2 cellular contexts compared by ENCODE assay signal in genomic region chr2:43839776-43840564, GRCh38.
A peak's percentile ranks its signal among the peaks of the same experiment; 100 is the strongest.
TF ChIP-seq lines count a peak whose summit lies in the region.

No MANE protein-coding gene starts in this region.

TF ChIP-seq in GM23338, 12 proteins besides CTCF, POLR2A, EP300 and RAD21:
- TF ChIP-seq JUNB (IDR thresholded peaks at IDR 0.05; ENCODE audit: unreplicated experiment) (no peak), EZH2phosphoT487 (IDR thresholded peaks at IDR 0.05; ENCODE audit: unreplicated experiment) (no peak), ZNF331 (CRISPR knock-in tag; IDR thresholded peaks at IDR 0.05; ENCODE audit: low read depth) (no peak)
TF ChIP-seq in GM23338: peak in this region for 0.

TF ChIP-seq in HepG2, 621 proteins besides CTCF, POLR2A, EP300 and RAD21 (continues in another document):
- 0 out of 2 replicates have a peak, but pooled peaks have one; percentile 18 for TF ChIP-seq ZNF746 (CRISPR knock-in tag; IDR thresholded peaks at IDR 0.05)
- TF ChIP-seq IRX3 (CRISPR knock-in tag; IDR thresholded peaks at IDR 0.05; ENCODE audit: borderline replicate concordance, low read depth) = no peak
- TF ChIP-seq LBX2 (CRISPR knock-in tag; IDR thresholded peaks at IDR 0.05; ENCODE audit: borderline replicate concordance) = no peak
- no peak for TF ChIP-seq HDAC6 (IDR thresholded peaks at IDR 0.05; ENCODE audit: low read depth, low read length)
- peak; percentile 58; the same call in 1 of the 2 replicates for TF ChIP-seq ZNF274 (CRISPR knock-in tag; IDR thresholded peaks at IDR 0.05)
- peak; percentile 32; the same call in 1 of the 2 replicates for TF ChIP-seq ZNF33B (CRISPR knock-in tag; IDR thresholded peaks at IDR 0.05)
- no peak for TF ChIP-seq PCBP2 (optimal IDR thresholded peaks at IDR 0.05; ENCODE audit: low read depth, low read length, poor library complexity, severe bottlenecking)
- TF ChIP-seq ZNF407 (CRISPR knock-in tag; IDR thresholded peaks at IDR 0.05; ENCODE audit: not compliant biosample characterization) = no peak
- no peak for TF ChIP-seq MXD3 (CRISPR knock-in tag; IDR thresholded peaks at IDR 0.05)
- no peak for TF ChIP-seq BRCA1 (CRISPR knock-in tag; IDR thresholded peaks at IDR 0.05)
- no peak for TF ChIP-seq ZNF639 (CRISPR knock-in tag; conservative IDR thresholded peaks at IDR 0.05)
- TF ChIP-seq HNF1A (IDR thresholded peaks at IDR 0.05; ENCODE audit: low read depth) = no peak
- TF ChIP-seq HNF1A (CRISPR knock-in tag; IDR thresholded peaks at IDR 0.05; ENCODE audit: borderline replicate concordance) = no peak
- 0 out of 2 replicates have a peak, but pooled peaks have one; percentile 8 for TF ChIP-seq ZNF414 (CRISPR knock-in tag; IDR thresholded peaks at IDR 0.05)
- TF ChIP-seq FOXP1 (IDR thresholded peaks at IDR 0.05) = no peak
- TF ChIP-seq FOXP1 (CRISPR knock-in tag; IDR thresholded peaks at IDR 0.05) = no peak
- TF ChIP-seq ZNF605 (CRISPR knock-in tag; IDR thresholded peaks at IDR 0.05) = 0 out of 2 replicates have a peak, but pooled peaks have one; percentile 29
- TF ChIP-seq HES4 (CRISPR knock-in tag; IDR thresholded peaks at IDR 0.05; ENCODE audit: borderline replicate concordance) = no peak
- TF ChIP-seq ZFP36L1 (CRISPR knock-in tag; IDR thresholded peaks at IDR 0.05) = 0 out of 2 replicates have a peak, but pooled peaks have one; percentile 15
- TF ChIP-seq NFRKB (IDR thresholded peaks at IDR 0.05) = no peak
- no peak for TF ChIP-seq PRPF4 (IDR thresholded peaks at IDR 0.05; ENCODE audit: low read depth, low read length, poor library complexity, severe bottlenecking)
- no peak for TF ChIP-seq SALL2 (CRISPR knock-in tag; IDR thresholded peaks at IDR 0.05)
- TF ChIP-seq ZNF510 (CRISPR knock-in tag; IDR thresholded peaks at IDR 0.05; ENCODE audit: low read depth) = no peak
- no peak for TF ChIP-seq SIX1 (CRISPR knock-in tag; IDR thresholded peaks at IDR 0.05; ENCODE audit: borderline replicate concordance)
- 0 out of 2 replicates have a peak, but pooled peaks have one; percentile 40 for TF ChIP-seq FOXO4 (CRISPR knock-in tag; conservative IDR thresholded peaks at IDR 0.05)
- TF ChIP-seq MZF1 (CRISPR knock-in tag; IDR thresholded peaks at IDR 0.05; ENCODE audit: borderline replicate concordance) = no peak
- TF ChIP-seq AKNA (CRISPR knock-in tag; IDR thresholded peaks at IDR 0.05; ENCODE audit: borderline replicate concordance) = no peak
- 0 out of 2 replicates have a peak, but pooled peaks have one; percentile 42 for TF ChIP-seq ZNF878 (CRISPR knock-in tag; IDR thresholded peaks at IDR 0.05)
- no peak for TF ChIP-seq GPN1 (CRISPR knock-in tag; IDR thresholded peaks at IDR 0.05; ENCODE audit: borderline replicate concordance)
- TF ChIP-seq MTERF4 (CRISPR knock-in tag; IDR thresholded peaks at IDR 0.05) = 0 out of 2 replicates have a peak, but pooled peaks have one; percentile 59
- no peak for TF ChIP-seq NONO (IDR thresholded peaks at IDR 0.05)
- 0 out of 2 replicates have a peak, but pooled peaks have one; percentile 1 for TF ChIP-seq NONO (CRISPR knock-in tag; conservative IDR thresholded peaks at IDR 0.05)
- no peak for TF ChIP-seq IRF2 (CRISPR knock-in tag; IDR thresholded peaks at IDR 0.05)
